8 cellular contexts compared by ENCODE assay signal in the genomic region with DNA sequence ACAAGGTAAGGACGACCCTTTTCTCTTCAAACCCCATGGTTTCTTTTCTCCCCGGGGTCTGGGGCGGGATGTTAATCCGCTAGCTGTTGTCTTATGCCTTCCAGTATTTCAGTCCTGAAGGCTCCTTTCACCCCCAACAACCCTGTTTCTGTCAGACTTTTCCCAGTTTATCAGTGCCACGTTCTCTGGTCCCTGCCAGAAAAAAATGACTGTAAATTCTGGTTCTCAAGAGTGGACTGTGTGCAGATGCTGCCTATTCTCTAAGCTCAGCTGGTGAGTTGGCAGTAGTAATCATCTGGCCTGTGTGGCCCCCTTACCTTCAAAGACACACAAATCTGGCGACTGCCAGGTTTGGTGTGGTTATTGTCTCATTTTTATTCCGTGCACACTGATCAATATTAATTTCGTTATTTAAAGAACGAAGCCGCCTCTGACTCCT. TPM values are rescaled to one million over a fixed set of nuclear protein-coding genes. Genes with fewer than 3 reads are reported as not detected.
DNase-seq lines count a peak whose midpoint lies in the region; ATAC-seq and TF ChIP-seq lines count a peak whose summit lies in the region.

No MANE protein-coding gene starts in this region.

- peak overlapping the region; percentile 88 for H3K4me3 ChIP-seq in ectodermal cell (ENCODE audit: insufficient read depth, low read depth, low read length)
- peak overlapping the region; percentile 72 to 96 for H3K4me3 ChIP-seq in neutrophil (ENCODE audit: low read depth in 1 of 2, low read length in 1 of 2)

- WGBS in ectodermal cell, 2 experiments, result 1 to 16% methylated on average over 7 to 10 of the region's 10 CpGs

- H3K9me3 ChIP-seq in ectodermal cell (ENCODE audit: control insufficient read depth, low read length), result no peaks in the 10 kb centered on the region
- no peaks in the 10 kb centered on the region for H3K9me3 ChIP-seq in neutrophil

- no peak for ATAC-seq in HG02763 (IDR thresholded peaks at IDR 0.05; ENCODE audit: unreplicated experiment)

- H3K36me3 ChIP-seq in ectodermal cell (ENCODE audit: control insufficient read depth, insufficient read depth, low read length), result no peaks in the 10 kb centered on the region
- no peaks in the 10 kb centered on the region for H3K36me3 ChIP-seq in neutrophil

- H3K27me3 ChIP-seq in ectodermal cell (ENCODE audit: control insufficient read depth, insufficient read depth, low read length, poor library complexity, severe bottlenecking), result no peaks in the 10 kb centered on the region
- H3K27me3 ChIP-seq in neutrophil, result no peaks in the 10 kb centered on the region

- TF ChIP-seq CTCF in neutrophil (IDR thresholded peaks at IDR 0.05), result no peak

- H3K27ac ChIP-seq in ectodermal cell (ENCODE audit: insufficient read depth, low read depth, low read length, poor library complexity, severe bottlenecking) (peak overlapping the region; percentile 97), neutrophil (peak overlapping the region; percentile 95)

- DNase-seq in GM03348 (ENCODE audit: low spot score), result peak; percentile 14
- peak; percentile 51 for DNase-seq in NAMALWA (ENCODE audit: low spot score)
- DNase-seq in Kasumi-1 (lab: John Stamatoyannopoulos, UW), result no peak
- DNase-seq in SW480 (ENCODE audit: low spot score), result no peak
- DNase-seq in NCI-H1694 (lab: John Stamatoyannopoulos, UW), result no peak

- H3K4me1 ChIP-seq in ectodermal cell (ENCODE audit: control insufficient read depth, insufficient read depth, low read length) (peaks cover 6% of the 10 kb centered on the region), neutrophil (ENCODE audit: control insufficient read depth in 1 of 2, insufficient read depth in 1 of 2, low read depth in 1 of 2, low read length in 1 of 2) (peaks cover 18 to 26% of the 10 kb centered on the region in 2 experiments)

RNA-seq across cellular contexts. Expression of gene GOLM2, which starts 0.9 kb away (rescaled TPM):
- 43.3 TPM for polyA plus RNA-seq in ectodermal cell (2013, experiment 1 of 4)
- 43.6 TPM for polyA plus RNA-seq in ectodermal cell (2013, experiment 2 of 4)
- 36.3 TPM for polyA plus RNA-seq in ectodermal cell (2013, experiment 3 of 4)
- polyA plus RNA-seq in ectodermal cell (2013, experiment 4 of 4), result 38.7 TPM

Comparison
In these comparisons a context has a peak if more than half of its experiments do, and no peak if none do; other contexts are left out.
1. DNase-seq: peak in GM03348 (single experiment) and NAMALWA (single experiment); none in Kasumi-1 (0 of 2), SW480 (single experiment) and NCI-H1694 (single experiment).